Comparison of ENCODE assay signal across 9 cellular contexts in genomic region chr18:37019157-37019571, GRCh38.
DNase-seq lines count a peak whose midpoint lies in the region; ATAC-seq and TF ChIP-seq lines count a peak whose summit lies in the region.
"Had no signal": no experiment of that assay in that cellular context is flagged by ENCODE, and none has a peak within 500 bp of the region (broad histone marks: within the 10 kb centered on the region; RNA-seq: fewer than 3 reads in every experiment).

No MANE protein-coding gene starts in this region.

- H3K4me3 ChIP-seq in NB4 (ENCODE audit: low read depth, low read length) (no peak overlapping the region), WI38 (ENCODE audit: low read depth, low read length) (no peak overlapping the region), left lung (no peak overlapping the region)

- no peaks in the 10 kb centered on the region for H3K36me3 ChIP-seq in left lung

- no peak for TF ChIP-seq POLR2A in NB4 (IDR thresholded peaks at IDR 0.05; ENCODE audit: extremely low read depth, insufficient read length)

- ATAC-seq in left lung (peak; percentile 84), GM19455 (IDR thresholded peaks at IDR 0.05; ENCODE audit: unreplicated experiment) (no peak)

- DNase-seq in EL (peak; percentile 29), NB4 (ENCODE audit: low read depth) (peak; percentile 5), left lung (no peak), substantia nigra (lab: John Stamatoyannopoulos, UW) (no peak), medulla oblongata (ENCODE audit: extremely low spot score) (no peak), COLO829 (ENCODE audit: low spot score) (no peak)
- DNase-seq: activated naive CD4-positive, alpha-beta T cell treated with Interleukin-2 at 50 U/mL for 16 hours had no signal

- H3K27ac ChIP-seq in left lung (no peak overlapping the region), substantia nigra (ENCODE audit: low read depth, low read length, poor library complexity, severe bottlenecking) (no peak overlapping the region)

- H3K27me3 ChIP-seq in left lung: no peaks in the 10 kb centered on the region

- TF ChIP-seq CTCF in NB4 (IDR thresholded peaks at IDR 0.05; ENCODE audit: low read depth, low read length) (peak; percentile 12), WI38 (IDR thresholded peaks at IDR 0.05; ENCODE audit: low read depth, low read length) (peak; percentile 38), left lung (IDR thresholded peaks at IDR 0.05) (no peak)

- intact Hi-C loops in left lung (cut with DNase I): no loop called here

- H3K9me3 ChIP-seq in left lung: peaks cover 3 to 44% of the 10 kb centered on the region in 2 donors

- H3K4me1 ChIP-seq in left lung: no peaks in the 10 kb centered on the region

Comparison
In these comparisons a context has a peak if more than half of its experiments do, and no peak if none do; other contexts are left out.
1. DNase-seq: peak in EL (single experiment) and NB4 (single experiment); none in left lung (0 of 2), substantia nigra (0 of 49), medulla oblongata (single experiment) and COLO829 (single experiment).
2. CTCF ChIP-seq: peak in NB4 (single experiment) and WI38 (single experiment); none in left lung (0 of 2).